In genomic region chr12:10613334-10614055, GRCh38 we compare ENCODE assay signal across 8 cellular contexts.
DNase-seq lines count a peak whose midpoint lies in the region; ATAC-seq lines count a peak whose summit lies in the region.

TSS of gene MAGOHB (minus strand) at chr12:10613609. CDS start at chr12:10613532, 77 bp downstream.

- ATAC-seq in GM19351 (IDR thresholded peaks at IDR 0.05; ENCODE audit: unreplicated experiment) (peak; percentile 93), HG03521 (IDR thresholded peaks at IDR 0.05; ENCODE audit: unreplicated experiment) (peak; percentile 95)

- H3K4me1 ChIP-seq in BLaER1: peaks cover 23% of the 10 kb centered on the region

- H4K20me1 ChIP-seq in BLaER1: no peaks in the 10 kb centered on the region; the same call in 1 of the 2 replicates

- peak within 1 kb of the TSS; percentile 92 for H3K4me3 ChIP-seq in BLaER1

- H3K27me3 ChIP-seq in BLaER1: no peaks in the 10 kb centered on the region

- DNase-seq in NCI-H748 (lab: John Stamatoyannopoulos, UW; ENCODE audit: unreplicated experiment) (peak; percentile 94), dedifferentiated amniotic fluid mesenchymal stem cell (ENCODE audit: extremely low spot score) (peak; percentile 96), left kidney (ENCODE audit: low read depth, low spot score) (peak; percentile 99)
- DNase-seq in activated CD4-positive, alpha-beta T cell treated with anti-CD3 and anti-CD28 coated beads, Interleukin-2, amount 50 U/mL, for 1 hour: peak; percentile 99
- DNase-seq in stimulated activated CD4-positive, alpha-beta T cell treated with anti-CD3 and anti-CD28 coated beads, Interleukin-2, amount 100 ng/mL, for 24 hours: peak; percentile 100

- H3K36me3 ChIP-seq in BLaER1: peaks cover 19% of the 10 kb centered on the region

- H3K9me3 ChIP-seq in BLaER1: no peaks in the 10 kb centered on the region

- peak within 1 kb of the TSS; percentile 98 for H3K4me2 ChIP-seq in BLaER1

- H3K27ac ChIP-seq in BLaER1: peak within 1 kb of the TSS; percentile 95

- H3K9ac ChIP-seq in BLaER1: peak within 1 kb of the TSS; percentile 97

Comparison
In these comparisons a context has a peak if more than half of its experiments do, and no peak if none do; other contexts are left out.
1. Peak in every context shown above with its lines: DNase-seq, ATAC-seq, H3K4me3 ChIP-seq and H3K27ac ChIP-seq.